Comparison of ENCODE assay signal across 8 cellular contexts in the genomic region with DNA sequence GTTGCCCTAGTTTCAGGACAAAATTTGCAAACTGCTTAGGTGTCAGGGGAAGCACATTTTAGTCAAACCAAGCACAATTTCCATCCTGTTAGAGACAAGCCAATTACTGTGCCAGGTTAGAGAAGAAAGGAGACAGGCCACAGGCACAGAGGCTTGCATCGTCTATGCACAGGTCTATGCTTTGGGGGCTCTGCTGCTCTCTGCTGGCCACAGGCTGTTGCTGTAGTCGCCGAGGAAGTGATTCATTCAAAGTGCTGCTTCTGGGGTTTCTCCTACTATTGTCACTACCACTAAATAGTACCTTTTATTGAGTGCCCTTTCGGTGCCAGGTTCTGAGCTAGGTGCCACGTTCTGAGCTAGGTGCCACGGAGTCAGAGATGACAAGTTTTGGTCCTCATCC. TPM values are rescaled to one million over a fixed set of nuclear protein-coding genes. Genes with fewer than 3 reads are reported as not detected.
DNase-seq lines count a peak whose midpoint lies in the region; ATAC-seq and TF ChIP-seq lines count a peak whose summit lies in the region.

No MANE protein-coding gene starts in this region.

- no peak overlapping the region for H3K23ac ChIP-seq in IMR-90 (ENCODE audit: low read depth, low read length)

- DNase-seq in DND-41 (peak; percentile 67), IMR-90 (peak; percentile 32), RPMI8226 (peak; percentile 58), germinal center (ENCODE audit: low spot score) (peak; percentile 35), posterior cingulate gyrus (peak in 9 of 10 donors; percentile 16 to 94 (median 43)), uterus (peak; percentile 32 to 63)
- peak; percentile 85 for DNase-seq in activated effector memory CD4-positive, alpha-beta T cell treated with anti-CD3 and anti-CD28 coated beads, Interleukin-2, amount 50 U/mL, for 16 hours

- H3K27ac ChIP-seq in DND-41 (ENCODE audit: low read length), result no peak overlapping the region
- H3K27ac ChIP-seq in IMR-90 (ENCODE audit: insufficient read depth, low read length), result no peak overlapping the region
- H3K27ac ChIP-seq in uterus, result no peak overlapping the region

- H2AFZ ChIP-seq in DND-41 (ENCODE audit: low read depth, low read length) (no peak overlapping the region), IMR-90 (replicated peaks; ENCODE audit: low read length, poor library complexity) (no peak overlapping the region)

- CTCF ChIA-PET in IMR-90 (lab: Yijun Ruan, JAX), result interaction anchor here (1.2 kb wide), 1 partner anchor 549 kb away, joined by 3 read pairs; no protein-coding TSS in a partner anchor

- ATAC-seq in DND-41 (ENCODE audit: insufficient read depth, low read depth) (peak; percentile 100), GM21447 (IDR thresholded peaks at IDR 0.05; ENCODE audit: unreplicated experiment) (peak; percentile 90), IMR-90 (ENCODE audit: low read depth) (peak; percentile 96)

- no peak overlapping the region for H3K18ac ChIP-seq in IMR-90 (ENCODE audit: low read depth, low read length)

- H3K56ac ChIP-seq in IMR-90 (ENCODE audit: extremely low read depth, insufficient read depth, low read length), result no peak overlapping the region

- H2BK5ac ChIP-seq in IMR-90 (ENCODE audit: low read depth, low read length, poor library complexity, severe bottlenecking), result no peak overlapping the region

- H2AK9ac ChIP-seq in IMR-90 (replicated peaks; ENCODE audit: low read depth, low read length, poor library complexity), result no peak overlapping the region

- no peak overlapping the region for H4K5ac ChIP-seq in IMR-90 (ENCODE audit: low read depth, low read length)

- H2BK20ac ChIP-seq in IMR-90 (ENCODE audit: low read depth, low read length), result no peak overlapping the region

- H2BK15ac ChIP-seq in IMR-90 (ENCODE audit: low read depth, low read length), result no peak overlapping the region

- H3K4me2 ChIP-seq in DND-41 (ENCODE audit: insufficient read depth, low read length) (no peak overlapping the region), IMR-90 (ENCODE audit: low read depth, low read length) (no peak overlapping the region)

- TF ChIP-seq POLR2A in IMR-90 (IDR thresholded peaks at IDR 0.05; ENCODE audit: low read depth, low read length), result no peak
- TF ChIP-seq POLR2A in uterus (IDR thresholded peaks at IDR 0.05), result no peak

- no peak overlapping the region for H4K91ac ChIP-seq in IMR-90 (ENCODE audit: insufficient read depth, low read depth, low read length)

- H3K4ac ChIP-seq in IMR-90 (ENCODE audit: low read depth, low read length), result no peak overlapping the region

- H4K8ac ChIP-seq in IMR-90 (ENCODE audit: low read depth in 2 of 2, low read length in 2 of 2), result no peak overlapping the region

- in situ Hi-C loops in IMR-90 (cut with MboI; ENCODE audit: low sequenced_read_pairs), result no loop called here

- H3K79me2 ChIP-seq in DND-41 (ENCODE audit: insufficient read depth, low read length), result no peaks in the 10 kb centered on the region

- H3K9ac ChIP-seq in DND-41 (ENCODE audit: low read depth, low read length) (no peak overlapping the region), IMR-90 (ENCODE audit: low read depth, low read length) (no peak overlapping the region)

- no peaks in the 10 kb centered on the region for H3K36me3 ChIP-seq in DND-41 (ENCODE audit: insufficient read depth, low read length)
- no peaks in the 10 kb centered on the region for H3K36me3 ChIP-seq in IMR-90 (ENCODE audit: control insufficient read depth, insufficient read depth, low read length)
- no peaks in the 10 kb centered on the region for H3K36me3 ChIP-seq in uterus

- H3K27me3 ChIP-seq in DND-41 (ENCODE audit: insufficient read depth, low read length, poor library complexity) (no peaks in the 10 kb centered on the region), IMR-90 (ENCODE audit: control insufficient read depth, insufficient read depth, low read length) (peaks cover 4% of the 10 kb centered on the region), uterus (no peaks in the 10 kb centered on the region)

- intact Hi-C loops in IMR-90 (cut with micrococcal nuclease) (loop anchor here (5.0 to 10.0 kb wide), 2 partner anchors 183 to 550 kb away; no protein-coding TSS in a partner anchor), posterior cingulate gyrus (cut with DNase I) (no loop called here), uterus (cut with DNase I; ENCODE audit: low total_unique reads) (no loop called here)

- no peak overlapping the region for H2BK120ac ChIP-seq in IMR-90 (ENCODE audit: low read depth, low read length)

- H3K9me3 ChIP-seq in DND-41 (ENCODE audit: insufficient read depth, low read length, severe bottlenecking), result no peaks in the 10 kb centered on the region
- no peaks in the 10 kb centered on the region for H3K9me3 ChIP-seq in IMR-90 (ENCODE audit: control insufficient read depth, insufficient read depth, low read length)
- H3K9me3 ChIP-seq in uterus, result no peaks in the 10 kb centered on the region

- no TSS peak for BruUV-seq in IMR-90 (replicated peaks; lab: Mats Ljungman, UMichigan)

- H3K14ac ChIP-seq in IMR-90 (replicated peaks; ENCODE audit: low read depth, low read length), result no peak overlapping the region

- dilution Hi-C loops in IMR-90 (cut with HindIII; ENCODE audit: low sequenced_read_pairs, unreplicated experiment), result no loop called here

- POLR2A ChIA-PET in IMR-90 (lab: Charles Lee; ENCODE audit: unreplicated experiment), result no interaction called here

- TF ChIP-seq RAD21 in IMR-90 (IDR thresholded peaks at IDR 0.05; ENCODE audit: low read length), result peak; percentile 53

- WGBS in IMR-90 (ENCODE audit: extremely low coverage in 2 of 2, insufficient read length in 1 of 2), 2 experiments, result 0% methylated on average over 1 of the region's 6 CpGs; no CpG with 5 or more reads in 1 of the 2 experiments

- H3K4me1 ChIP-seq in DND-41 (ENCODE audit: insufficient read depth, low read length) (peaks cover 4% of the 10 kb centered on the region; the same call in 1 of the 2 replicates), IMR-90 (ENCODE audit: control insufficient read depth, insufficient read depth, low read length) (no peaks in the 10 kb centered on the region), uterus (no peaks in the 10 kb centered on the region)

- no peak overlapping the region for H2AK5ac ChIP-seq in IMR-90 (ENCODE audit: low read depth, low read length)

- no peaks in the 10 kb centered on the region for H3K9me1 ChIP-seq in IMR-90 (ENCODE audit: insufficient read depth, low read length)

- H4K20me1 ChIP-seq in DND-41 (ENCODE audit: insufficient read depth, low read length) (no peaks in the 10 kb centered on the region), IMR-90 (ENCODE audit: insufficient read depth, low read length) (no peaks in the 10 kb centered on the region)

- H3K79me1 ChIP-seq in IMR-90 (ENCODE audit: low read depth in 1 of 2, low read length in 2 of 2), result no peaks in the 10 kb centered on the region

- peak; percentile 81 for TF ChIP-seq CTCF in DND-41 (IDR thresholded peaks at IDR 0.05; ENCODE audit: borderline replicate concordance, extremely low read depth, low read length, poor library complexity, severe bottlenecking)
- TF ChIP-seq CTCF in IMR-90 (conservative IDR thresholded peaks at IDR 0.05; ENCODE audit: low read depth, low read length), result peak; percentile 61
- peak; percentile 26 to 59 (median 40) for TF ChIP-seq CTCF in uterus (IDR thresholded peaks at IDR 0.05)

- H3K4me3 ChIP-seq in DND-41 (ENCODE audit: low read depth in 1 of 2, low read length in 2 of 2) (no peak overlapping the region), IMR-90 (ENCODE audit: insufficient read depth, low read depth, low read length) (no peak overlapping the region), uterus (no peak overlapping the region)

TF ChIP-seq in IMR-90, 13 proteins besides CTCF, POLR2A, EP300 and RAD21:
- no peak for TF ChIP-seq NFE2L2 (IDR thresholded peaks at IDR 0.05; ENCODE audit: low read depth, low read length)
- peak; percentile 49 for TF ChIP-seq SMC3 (IDR thresholded peaks at IDR 0.05; ENCODE audit: low read depth, low read length)

RNA-seq across cellular contexts. Expression of gene VGLL1, which starts 45.5 kb away (rescaled TPM):
- total RNA-seq in IMR-90 (2012; rRNA removed) (not detected in 2 replicates), uterus (under 1 TPM in 1 of 4 donors, not detected in 3; 0.62 TPM)
- polyA plus RNA-seq in IMR-90 (2012; rRNA removed), result not detected in 2 replicates
- polyA plus RNA-seq in IMR-90 (2012; cell fraction: cytosol; rRNA removed), result not detected in 2 replicates
- polyA plus RNA-seq in IMR-90 (2012; cell fraction: nucleus; rRNA removed; ENCODE audit: low replicate concordance), result not detected in 2 replicates

Comparison
In these comparisons a context has a peak if more than half of its experiments do, and no peak if none do; other contexts are left out.
1. DNase-seq: peak in every context shown above with its lines; median percentile 85 in activated effector memory CD4-positive, alpha-beta T cell treated with anti-CD3 and anti-CD28 coated beads, Interleukin-2, amount 50 U/mL, for 16 hours; 67 in DND-41; 58 in RPMI8226; 48 in uterus; 43 in posterior cingulate gyrus; 35 in germinal center; 32 in IMR-90.